In genomic region chr15:88401269-88401971, GRCh38 we compare ENCODE assay signal across 16 cellular contexts.
DNase-seq lines count a peak whose midpoint lies in the region; ATAC-seq and TF ChIP-seq lines count a peak whose summit lies in the region.
"Had no signal": no experiment of that assay in that cellular context is flagged by ENCODE, and none has a peak within 500 bp of the region (broad histone marks: within the 10 kb centered on the region; RNA-seq: fewer than 3 reads in every experiment).

No MANE protein-coding gene starts in this region.

- intact Hi-C loops in OCI-LY7 (cut with micrococcal nuclease; ENCODE audit: unreplicated experiment) (loop anchor here (2.0 to 5.0 kb wide), 2 partner anchors 65 to 69 kb away; partner anchors contain the start of genes MRPL46 and MRPS11), posterior cingulate gyrus (cut with DNase I) (no loop called here)

- ATAC-seq in GM18868 (IDR thresholded peaks at IDR 0.05; ENCODE audit: unreplicated experiment) (no peak), WTC11 (no peak)

- H4K20me1 ChIP-seq in BLaER1 (no peaks in the 10 kb centered on the region), OCI-LY7 (ENCODE audit: insufficient read depth, low read length) (no peaks in the 10 kb centered on the region)

- BruUV-seq in OCI-LY7 (replicated peaks; lab: Mats Ljungman, UMichigan): TSS peak; percentile 98

- peak overlapping the region; percentile 85 for H3K4me2 ChIP-seq in BLaER1
- peak overlapping the region; percentile 80 for H3K4me2 ChIP-seq in OCI-LY7 (ENCODE audit: low read length)

- no peak overlapping the region for H3K27ac Mint-ChIP-seq in WTC11
- H3K27ac Mint-ChIP-seq: activated CD4-positive, alpha-beta memory T cell treated with anti-CD3 and anti-CD28 coated beads for 36 hours; activated T-cell treated with anti-CD3 and anti-CD28 coated beads, Interleukin-2, amount 50 U/mL, for 72 hours had no signal

- CTCF ChIA-PET in OCI-LY7 (lab: Charles Lee; ENCODE audit: unreplicated experiment): interaction anchor here (0.6 to 1.6 kb wide), 6 partner anchors 17 to 126 kb away, joined by 3 to 5 read pairs (median 3); no protein-coding TSS in a partner anchor
- CTCF ChIA-PET in WTC11 (lab: Charles Lee): interaction anchor here (0.8 to 4.7 kb wide), 5 partner anchors 34 to 127 kb away, joined by 3 to 21 read pairs (median 4); no protein-coding TSS in a partner anchor

- H3K9me2 ChIP-seq in OCI-LY7 (ENCODE audit: insufficient read depth, low read length): no peaks in the 10 kb centered on the region

- DNase-seq in OCI-LY7 (ENCODE audit: low spot score): peak; percentile 91
- DNase-seq in cardiac muscle cell (ENCODE audit: low read depth in 1 of 2, low spot score in 1 of 2): no peak
- peak in 7 of 10 donors; percentile 17 to 90 (median 47) for DNase-seq in posterior cingulate gyrus
- DNase-seq in GM13976 (ENCODE audit: low spot score): no peak
- no peak for DNase-seq in dermis blood vessel endothelial cell
- no peak for DNase-seq in WTC11 (ENCODE audit: low spot score)
- DNase-seq: colonic mucosa, MM.1S, NCI-H2081 treated with DMSO at 0.1 percent for 48 hours, SHP77 treated with DMSO at 0.1 percent for 48 hours, testis had no signal

- POLR2A ChIA-PET in OCI-LY7 (lab: Charles Lee): interaction anchor here (0.6 to 3.3 kb wide), 30 partner anchors 8 to 237 kb away, joined by 3 to 20 read pairs (median 5); partner anchors contain the start of genes ISG20, MRPL46, MRPS11 and NTRK3
- POLR2A ChIA-PET in WTC11 (lab: Charles Lee): no interaction called here

- H3K4me1 ChIP-seq in BLaER1 (peaks cover 83% of the 10 kb centered on the region), OCI-LY7 (ENCODE audit: insufficient read depth, low read length, poor library complexity, severe bottlenecking) (peaks cover 61% of the 10 kb centered on the region), cardiac muscle cell (ENCODE audit: low read depth) (peaks cover 29% of the 10 kb centered on the region)
- H3K4me1 ChIP-seq: colonic mucosa had no signal

- H3K27me3 ChIP-seq in BLaER1: no peaks in the 10 kb centered on the region
- no peaks in the 10 kb centered on the region for H3K27me3 ChIP-seq in cardiac muscle cell
- H3K27me3 ChIP-seq: colonic mucosa, testis had no signal

- in situ Hi-C loops in GM13976 (cut with MboI; ENCODE audit: low sequenced_read_pairs, unreplicated experiment): no loop called here

- H3K36me3 ChIP-seq in BLaER1: no peaks in the 10 kb centered on the region
- peaks cover 25% of the 10 kb centered on the region for H3K36me3 ChIP-seq in OCI-LY7 (ENCODE audit: insufficient read depth, low read length)
- H3K36me3 ChIP-seq in cardiac muscle cell: no peaks in the 10 kb centered on the region
- H3K36me3 ChIP-seq: colonic mucosa had no signal

- TF ChIP-seq CTCF in OCI-LY7 (conservative IDR thresholded peaks at IDR 0.05; ENCODE audit: low read length): no peak
- no peak for TF ChIP-seq CTCF in cardiac muscle cell (IDR thresholded peaks at IDR 0.05; ENCODE audit: low read depth, low read length)
- no peak for TF ChIP-seq CTCF in GM13976 (IDR thresholded peaks at IDR 0.05; ENCODE audit: borderline replicate concordance, control extremely low read depth, extremely low read depth, insufficient read depth, missing control alignments)
- no peak for TF ChIP-seq CTCF in WTC11 (IDR thresholded peaks at IDR 0.05)

- H3K79me2 ChIP-seq in OCI-LY7 (ENCODE audit: insufficient read depth, low read depth, low read length): no peaks in the 10 kb centered on the region

- H3K9ac ChIP-seq in BLaER1: peak overlapping the region; percentile 83

- H3K9me3 ChIP-seq in BLaER1 (peaks cover 23% of the 10 kb centered on the region), OCI-LY7 (ENCODE audit: low read length) (peaks cover 26% of the 10 kb centered on the region), cardiac muscle cell (ENCODE audit: low read depth) (no peaks in the 10 kb centered on the region)
- H3K9me3 ChIP-seq: colonic mucosa, testis had no signal

- H3K4me3 ChIP-seq in BLaER1 (peak overlapping the region; percentile 47), OCI-LY7 (ENCODE audit: low read depth, low read length, poor library complexity, severe bottlenecking) (peak overlapping the region; percentile 58), cardiac muscle cell (no peak overlapping the region)
- H3K4me3 ChIP-seq: colonic mucosa, testis had no signal

- peak overlapping the region; percentile 97 for H3K27ac ChIP-seq in BLaER1
- peak overlapping the region; percentile 99 for H3K27ac ChIP-seq in OCI-LY7 (ENCODE audit: low read depth, low read length, poor library complexity, severe bottlenecking)
- peak overlapping the region; percentile 78 for H3K27ac ChIP-seq in cardiac muscle cell
- H3K27ac ChIP-seq: colonic mucosa, epithelial cell of prostate, testis had no signal

- no peak overlapping the region for H3K4me3 Mint-ChIP-seq in WTC11
- H3K4me3 Mint-ChIP-seq: activated CD4-positive, alpha-beta memory T cell treated with anti-CD3 and anti-CD28 coated beads for 36 hours; activated T-cell treated with anti-CD3 and anti-CD28 coated beads, Interleukin-2, amount 50 U/mL, for 72 hours had no signal

- H3K36me3 Mint-ChIP-seq in WTC11: no peaks in the 10 kb centered on the region; the same call in 1 of the 2 replicates
- H3K36me3 Mint-ChIP-seq: activated CD4-positive, alpha-beta memory T cell treated with anti-CD3 and anti-CD28 coated beads for 36 hours had no signal

- H3K9me3 Mint-ChIP-seq in WTC11: peaks cover 15% of the 10 kb centered on the region
- H3K9me3 Mint-ChIP-seq: activated CD4-positive, alpha-beta memory T cell treated with anti-CD3 and anti-CD28 coated beads for 36 hours had no signal

- peak overlapping the region; percentile 1; the same call in 1 of the 2 replicates for H2AFZ ChIP-seq in OCI-LY7 (ENCODE audit: low read length)

- H3K27me3 Mint-ChIP-seq in WTC11 (ENCODE audit: low read depth): no peaks in the 10 kb centered on the region

- H3K4me1 Mint-ChIP-seq in WTC11: peaks cover 19% of the 10 kb centered on the region

TF ChIP-seq in WTC11, 78 proteins besides CTCF, POLR2A, EP300 and RAD21:
- TF ChIP-seq HMGA2 (CRISPR knock-in tag; IDR thresholded peaks at IDR 0.05) (no peak), ZNF396 (CRISPR knock-in tag; IDR thresholded peaks at IDR 0.05; ENCODE audit: borderline replicate concordance) (no peak), MAX (CRISPR knock-in tag; IDR thresholded peaks at IDR 0.05) (no peak), ZNF512 (CRISPR knock-in tag; IDR thresholded peaks at IDR 0.05; ENCODE audit: borderline replicate concordance) (no peak), NR3C1 (CRISPR knock-in tag; conservative IDR thresholded peaks at IDR 0.05; ENCODE audit: low read depth) (no peak)
TF ChIP-seq in WTC11: peak in this region for 0.

Comparison
In these comparisons a context has a peak if more than half of its experiments do, and no peak if none do; other contexts are left out.
1. DNase-seq: peak in OCI-LY7 (single experiment) and posterior cingulate gyrus (7 of 10); none in cardiac muscle cell (0 of 2), GM13976 (single experiment), dermis blood vessel endothelial cell (single experiment) and WTC11 (single experiment).
2. Peak in every context shown above with its lines, with median percentiles within 50 percentile points of each other: H3K27ac ChIP-seq.